In genomic region chr18:56226025-56226424, GRCh38 we compare ENCODE assay signal across 9 cellular contexts.
"Had no signal": no experiment of that assay in that cellular context is flagged by ENCODE, and none has a peak within 500 bp of the region (broad histone marks: within the 10 kb centered on the region; RNA-seq: fewer than 3 reads in every experiment).

No MANE protein-coding gene starts in this region.

- H3K9me3 ChIP-seq: HAP-1 had no signal

- H3K9ac ChIP-seq: GM23248 had no signal

- H3K4me1 ChIP-seq: HAP-1 had no signal

- H2AFZ ChIP-seq: GM23248 had no signal

- H3K4me3 ChIP-seq: GM23248, HAP-1, K562 had no signal

- DNase-seq: GM23248, GOT3, H7, HFFc6, KG1 had no signal

- H3K36me3 ChIP-seq: HAP-1 had no signal

- H3K27ac ChIP-seq: GM23248 had no signal

- FAIRE-seq: HTR-8/SVneo, K562 had no signal

- ATAC-seq: HCT116, K562 had no signal
